ENCODE assay signal across 14 cellular contexts in genomic region chr7:57425969-57426628, GRCh38. TPM values are rescaled to one million over a fixed set of nuclear protein-coding genes. Genes with fewer than 3 reads are reported as not detected.
DNase-seq lines count a peak whose midpoint lies in the region; ATAC-seq and TF ChIP-seq lines count a peak whose summit lies in the region.
"Had no signal": no experiment of that assay in that cellular context is flagged by ENCODE, and none has a peak within 500 bp of the region (broad histone marks: within the 10 kb centered on the region; RNA-seq: fewer than 3 reads in every experiment).

No MANE protein-coding gene starts in this region.

- CTCF ChIA-PET in AG04450 (lab: Charles Lee) = no interaction called here

- POLR2A ChIA-PET in AG04450 (lab: Yijun Ruan, JAX) = no interaction called here

- no peaks in the 10 kb centered on the region for H3K36me3 ChIP-seq in right lobe of liver

- no peak for TF ChIP-seq POLR2A in right lobe of liver (IDR thresholded peaks at IDR 0.05)

- TF ChIP-seq CTCF in AG04450 (IDR thresholded peaks at IDR 0.05; ENCODE audit: low read depth, low read length) (peak; percentile 9; the same call in 1 of the 2 replicates), GM12873 (IDR thresholded peaks at IDR 0.05; ENCODE audit: insufficient read depth, low read depth, low read length, missing control alignments) (peak; percentile 54), WI38 (IDR thresholded peaks at IDR 0.05; ENCODE audit: low read depth, low read length) (0 out of 2 replicates have a peak, but pooled peaks have one; percentile 7), right lobe of liver (IDR thresholded peaks at IDR 0.05) (peak; percentile 18 to 38 (median 26))

- no peak overlapping the region for H3K27ac ChIP-seq in AG04450 (ENCODE audit: low read depth, low read length)
- no peak overlapping the region for H3K27ac ChIP-seq in right lobe of liver

- DNase-seq in AG04450 (ENCODE audit: low read depth, low spot score) (no peak), right lobe of liver (no peak), kidney glomerular epithelial cell (lab: John Stamatoyannopoulos, UW) (no peak), dermis blood vessel endothelial cell (no peak), head of caudate nucleus (no peak)
- DNase-seq: activated B cell treated with CpG ODN at 0.5 μM for 24 hours, AML-193, cortex of kidney, mucosa of descending colon, posterior cingulate gyrus had no signal

- H3K9me3 ChIP-seq in AG04450 (ENCODE audit: control insufficient read depth, insufficient read depth, low read length) (peaks cover 51% of the 10 kb centered on the region), right lobe of liver (no peaks in the 10 kb centered on the region)

- peak in 1 of 4 donors; percentile 7 for ATAC-seq in right lobe of liver
- ATAC-seq in HG03342 (IDR thresholded peaks at IDR 0.05; ENCODE audit: unreplicated experiment) = no peak
- ATAC-seq: mucosa of descending colon had no signal

- H3K4me3 ChIP-seq in AG04450 (ENCODE audit: low read depth, low read length) (no peak overlapping the region), WI38 (ENCODE audit: low read depth, low read length) (no peak overlapping the region), right lobe of liver (no peak overlapping the region)
- H3K4me3 ChIP-seq: mucosa of descending colon had no signal

- WGBS in right lobe of liver (ENCODE audit: insufficient coverage, low coverage, low lambda C conversion rate, missing lambda C conversion rate) = 44% methylated on average over 6 of the region's 29 CpGs

- intact Hi-C loops in right lobe of liver (cut with DNase I) = no loop called here
- intact Hi-C loops in head of caudate nucleus (cut with DNase I) = no loop called here

- no peaks in the 10 kb centered on the region for H3K4me1 ChIP-seq in right lobe of liver

- H3K27me3 ChIP-seq in AG04450 (ENCODE audit: control insufficient read depth, insufficient read depth, low read length) (no peaks in the 10 kb centered on the region), right lobe of liver (no peaks in the 10 kb centered on the region)

RNA-seq across cellular contexts. Expression of gene ZNF716, which starts 23.9 kb away (rescaled TPM):
- not detected in 2 replicates for polyA plus RNA-seq in AG04450 (2011; rRNA removed)
- not detected in 2 replicates for polyA minus RNA-seq in AG04450 (2011; rRNA and poly(A)+ RNA removed)
- total RNA-seq in right lobe of liver (not detected), dermis blood vessel endothelial cell (under 0.01 TPM in 1 of 2 replicates, not detected in the other)
- total RNA-seq: activated B cell treated with CpG ODN at 0.5 μM for 24 hours, Daoy, mucosa of descending colon had no signal
